Comparison of ENCODE assay signal across 1 cellular context in the genomic region with DNA sequence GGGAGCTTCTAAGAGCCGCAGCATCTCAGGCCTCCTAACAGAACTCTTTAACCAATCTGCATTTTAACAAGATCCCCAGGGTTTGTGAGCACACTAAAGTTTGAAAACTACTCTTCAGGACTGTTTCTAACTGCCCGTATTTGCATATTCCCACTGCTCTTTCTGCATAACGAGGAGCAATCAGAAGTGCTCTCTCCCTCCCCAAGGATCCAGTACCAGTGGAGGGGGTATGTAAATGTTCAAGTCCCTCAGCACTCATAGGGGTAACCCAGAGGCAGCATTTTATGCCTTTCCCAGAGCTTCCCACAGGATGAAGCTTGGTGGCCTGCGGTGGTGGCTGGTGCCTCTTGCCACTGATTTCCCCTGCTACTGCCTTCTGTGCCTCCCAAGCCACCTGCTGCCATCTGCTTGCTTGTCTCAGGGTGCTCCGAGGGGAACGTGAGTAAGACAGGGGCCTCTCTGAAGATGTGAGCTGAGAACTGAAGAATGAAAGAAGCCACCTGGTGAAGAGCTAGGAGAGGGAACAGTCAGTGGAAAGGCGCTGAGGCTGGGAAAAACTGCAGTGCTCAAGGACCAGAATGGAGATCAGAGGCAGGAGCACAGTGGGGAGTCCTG.
TF ChIP-seq lines count a peak whose summit lies in the region.

No MANE protein-coding gene starts in this region.

TF ChIP-seq in GM12878, 131 proteins besides CTCF, POLR2A, EP300 and RAD21:
- no peak for TF ChIP-seq PML (IDR thresholded peaks at IDR 0.05; ENCODE audit: low read length)
- no peak for TF ChIP-seq MXI1 (IDR thresholded peaks at IDR 0.05; ENCODE audit: low read depth, low read length)
- TF ChIP-seq PAX5 (IDR thresholded peaks at IDR 0.05; ENCODE audit: borderline replicate concordance, low read depth, low read length): no peak
- TF ChIP-seq CHD2 (IDR thresholded peaks at IDR 0.05; ENCODE audit: borderline replicate concordance, low read depth, low read length): no peak
- TF ChIP-seq NFIC (IDR thresholded peaks at IDR 0.05; ENCODE audit: low read depth, low read length): no peak
- no peak for TF ChIP-seq BMI1 (IDR thresholded peaks at IDR 0.05; ENCODE audit: borderline replicate concordance)
- no peak for TF ChIP-seq SPI1 (IDR thresholded peaks at IDR 0.05; ENCODE audit: borderline replicate concordance, insufficient read depth, low read depth, low read length)
- no peak for TF ChIP-seq SUZ12 (IDR thresholded peaks at IDR 0.05; ENCODE audit: unreplicated experiment)
- no peak for TF ChIP-seq JUNB (IDR thresholded peaks at IDR 0.05)
- TF ChIP-seq, protein P1, sequence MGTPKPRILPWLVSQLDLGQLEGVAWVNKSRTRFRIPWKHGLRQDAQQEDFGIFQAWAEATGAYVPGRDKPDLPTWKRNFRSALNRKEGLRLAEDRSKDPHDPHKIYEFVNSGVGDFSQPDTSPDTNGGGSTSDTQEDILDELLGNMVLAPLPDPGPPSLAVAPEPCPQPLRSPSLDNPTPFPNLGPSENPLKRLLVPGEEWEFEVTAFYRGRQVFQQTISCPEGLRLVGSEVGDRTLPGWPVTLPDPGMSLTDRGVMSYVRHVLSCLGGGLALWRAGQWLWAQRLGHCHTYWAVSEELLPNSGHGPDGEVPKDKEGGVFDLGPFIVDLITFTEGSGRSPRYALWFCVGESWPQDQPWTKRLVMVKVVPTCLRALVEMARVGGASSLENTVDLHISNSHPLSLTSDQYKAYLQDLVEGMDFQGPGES (IDR thresholded peaks at IDR 0.05): no peak
- TF ChIP-seq CBX5 (IDR thresholded peaks at IDR 0.05; ENCODE audit: low read depth): no peak
- TF ChIP-seq HCFC1 (IDR thresholded peaks at IDR 0.05; ENCODE audit: low read length): no peak
